Comparison of ENCODE assay signal across 1 cellular context in genomic region chr16:53057658-53058057, GRCh38.
TF ChIP-seq lines count a peak whose summit lies in the region.

No MANE protein-coding gene starts in this region.

TF ChIP-seq in K562, 482 proteins besides CTCF, POLR2A, EP300 and RAD21:
- no peak for TF ChIP-seq ZNF277 (CRISPR knock-in tag; IDR thresholded peaks at IDR 0.05; ENCODE audit: borderline replicate concordance)
- TF ChIP-seq L3MBTL2 (IDR thresholded peaks at IDR 0.05), result no peak
- no peak for TF ChIP-seq E2F8 (IDR thresholded peaks at IDR 0.05; ENCODE audit: low read depth, partially characterized antibody)
- no peak for TF ChIP-seq NFE2L1 (tag; IDR thresholded peaks at IDR 0.05; ENCODE audit: borderline replicate concordance, low read depth)
- no peak for TF ChIP-seq LARP7 (IDR thresholded peaks at IDR 0.05)
- TF ChIP-seq ATF1 (CRISPR knock-in tag; IDR thresholded peaks at IDR 0.05), result no peak
- no peak for TF ChIP-seq ATF1 (tag; IDR thresholded peaks at IDR 0.05)
- no peak for TF ChIP-seq SMARCC2 (IDR thresholded peaks at IDR 0.05; ENCODE audit: low read depth)
- no peak for TF ChIP-seq ZNF263 (CRISPR knock-in tag; IDR thresholded peaks at IDR 0.05; ENCODE audit: borderline replicate concordance)
- no peak for TF ChIP-seq SRSF7 (optimal IDR thresholded peaks at IDR 0.05; ENCODE audit: low read depth, low read length)
- no peak for TF ChIP-seq ZNF253 (CRISPR knock-in tag; conservative IDR thresholded peaks at IDR 0.05)
- TF ChIP-seq SAFB (IDR thresholded peaks at IDR 0.05; ENCODE audit: borderline replicate concordance, low read depth, low read length), result no peak
- TF ChIP-seq SRSF3 (IDR thresholded peaks at IDR 0.05; ENCODE audit: insufficient read depth, low read length), result no peak
- TF ChIP-seq ZNF316 (IDR thresholded peaks at IDR 0.05), result no peak
- TF ChIP-seq RUNX1 (IDR thresholded peaks at IDR 0.05; ENCODE audit: low read depth), result no peak
- TF ChIP-seq ZNF717 (CRISPR knock-in tag; IDR thresholded peaks at IDR 0.05), result no peak
TF ChIP-seq in K562: peak in this region for 0.
